In genomic region chr6:27892596-27893058, GRCh38 we compare ENCODE assay signal across 8 cellular contexts. TPM values are rescaled to one million over a fixed set of nuclear protein-coding genes. Genes with fewer than 3 reads are reported as not detected.
DNase-seq lines count a peak whose midpoint lies in the region; ATAC-seq and TF ChIP-seq lines count a peak whose summit lies in the region.

No MANE protein-coding gene starts in this region.

- no peak for TF ChIP-seq POLR2A in breast epithelium (IDR thresholded peaks at IDR 0.05)

- POLR2A ChIA-PET in AG04450 (lab: Yijun Ruan, JAX): interaction anchor here (0.6 to 5.3 kb wide), 39 partner anchors 10 to 1875 kb away, joined by 3 to 167 read pairs (median 6); partner anchors contain the start of genes TRIM27, ZNF184 and ZSCAN31

- H3K9me3 ChIP-seq in AG04450 (ENCODE audit: control insufficient read depth, insufficient read depth, low read length): no peaks in the 10 kb centered on the region
- H3K9me3 ChIP-seq in HUES48 (ENCODE audit: control insufficient read depth, insufficient read depth, low read length): no peaks in the 10 kb centered on the region
- H3K9me3 ChIP-seq in breast epithelium: no peaks in the 10 kb centered on the region
- H3K9me3 ChIP-seq in mucosa of rectum (ENCODE audit: control insufficient read depth in 2 of 2, low read length in 2 of 2): no peaks in the 10 kb centered on the region

- DNase-seq in AG04450 (ENCODE audit: low read depth, low spot score): no peak
- DNase-seq in breast epithelium (ENCODE audit: low spot score in 2 of 2): no peak
- DNase-seq in AG08395 (ENCODE audit: low spot score): no peak
- DNase-seq in cerebellum (ENCODE audit: low spot score): no peak
- DNase-seq in AG08396 (ENCODE audit: low spot score): no peak

- no peak for TF ChIP-seq CTCF in AG04450 (IDR thresholded peaks at IDR 0.05; ENCODE audit: low read depth, low read length)
- no peak for TF ChIP-seq CTCF in breast epithelium (IDR thresholded peaks at IDR 0.05)

- H3K9ac ChIP-seq in HUES48 (ENCODE audit: low read depth, low read length) (peak overlapping the region; percentile 99), mucosa of rectum (ENCODE audit: low read depth in 1 of 2, low read length in 2 of 2) (peak overlapping the region; percentile 88 to 94)

- H3K27me3 ChIP-seq in AG04450 (ENCODE audit: control insufficient read depth, insufficient read depth, low read length) (no peaks in the 10 kb centered on the region), HUES48 (ENCODE audit: control insufficient read depth, insufficient read depth, low read length) (no peaks in the 10 kb centered on the region), breast epithelium (peaks cover 3 to 14% of the 10 kb centered on the region in 2 donors), mucosa of rectum (ENCODE audit: control insufficient read depth in 2 of 2, insufficient read depth in 2 of 2, low read length in 2 of 2) (peaks cover 0 to 3% of the 10 kb centered on the region in 2 donors)

- intact Hi-C loops in breast epithelium (cut with DNase I; ENCODE audit: low total_unique reads): loop anchor here (10.0 kb wide), 1 partner anchor 718 kb away; no protein-coding TSS in a partner anchor

- ATAC-seq in HG02870 (IDR thresholded peaks at IDR 0.05; ENCODE audit: unreplicated experiment): no peak

- CTCF ChIA-PET in AG04450 (lab: Charles Lee): interaction anchor here (0.7 to 6.2 kb wide), 8 partner anchors 21 to 766 kb away, joined by 3 to 99 read pairs (median 3); a partner anchor contains a TSS

- H3K4me3 ChIP-seq in AG04450 (ENCODE audit: low read depth, low read length) (peak overlapping the region; percentile 74), HUES48 (ENCODE audit: low read depth, low read length) (peak overlapping the region; percentile 86), breast epithelium (peak overlapping the region; percentile 53 to 72 (median 71)), mucosa of rectum (ENCODE audit: low read length in 2 of 2) (peak overlapping the region; percentile 83 to 90)

- peaks cover 18% of the 10 kb centered on the region for H3K4me1 ChIP-seq in HUES48 (ENCODE audit: control insufficient read depth, insufficient read depth, low read length)
- no peaks in the 10 kb centered on the region for H3K4me1 ChIP-seq in breast epithelium
- peaks cover 15 to 19% of the 10 kb centered on the region in 2 donors for H3K4me1 ChIP-seq in mucosa of rectum (ENCODE audit: control insufficient read depth in 2 of 2, insufficient read depth in 2 of 2, low read length in 2 of 2)

- H3K36me3 ChIP-seq in HUES48 (ENCODE audit: control insufficient read depth, insufficient read depth, low read length) (no peaks in the 10 kb centered on the region), breast epithelium (no peaks in the 10 kb centered on the region), mucosa of rectum (ENCODE audit: control insufficient read depth in 2 of 2, insufficient read depth in 2 of 2, low read length in 2 of 2) (no peaks in the 10 kb centered on the region)

- H3K27ac ChIP-seq in AG04450 (ENCODE audit: low read depth, low read length): peak overlapping the region; percentile 91
- H3K27ac ChIP-seq in HUES48 (ENCODE audit: low read depth, low read length): peak overlapping the region; percentile 97
- peak overlapping the region; percentile 80 to 88 for H3K27ac ChIP-seq in breast epithelium
- peak overlapping the region; percentile 96 to 97 for H3K27ac ChIP-seq in mucosa of rectum (ENCODE audit: low read depth in 2 of 2, low read length in 2 of 2)

RNA-seq across cellular contexts. Expression of gene OR2B2, which starts 19.6 kb away (rescaled TPM):
- polyA plus RNA-seq in AG04450 (2011; rRNA removed): not detected in 2 replicates
- polyA minus RNA-seq in AG04450 (2011; rRNA and poly(A)+ RNA removed): not detected in 2 replicates
- total RNA-seq in breast epithelium: not detected
- total RNA-seq in cerebellum: not detected
